Comparison of ENCODE assay signal across 11 cellular contexts in genomic region chr4:106583567-106583966, GRCh38.
DNase-seq lines count a peak whose midpoint lies in the region; ATAC-seq and TF ChIP-seq lines count a peak whose summit lies in the region.
"Had no signal": no experiment of that assay in that cellular context is flagged by ENCODE, and none has a peak within 500 bp of the region (broad histone marks: within the 10 kb centered on the region; RNA-seq: fewer than 3 reads in every experiment).

No MANE protein-coding gene starts in this region.

- peak overlapping the region in 2 of 3 experiments; percentile 55 to 73 for H3K27ac Mint-ChIP-seq in nephron
- H3K27ac Mint-ChIP-seq: activated T-cell treated with anti-CD3 and anti-CD28 coated beads, Interleukin-2, amount 50 U/mL, for 72 hours had no signal

- no peak overlapping the region for H3K4me3 ChIP-seq in colonic mucosa

- TF ChIP-seq CTCF in colonic mucosa (IDR thresholded peaks at IDR 0.05): no peak
- no peak for TF ChIP-seq CTCF in nephron (IDR thresholded peaks at IDR 0.05; ENCODE audit: unreplicated experiment in 3 of 3)

- intact Hi-C loops in colonic mucosa (cut with DNase I): no loop called here

- no peaks in the 10 kb centered on the region for H3K36me3 ChIP-seq in colonic mucosa

- H3K9me3 Mint-ChIP-seq in nephron: no peaks in the 10 kb centered on the region
- H3K9me3 Mint-ChIP-seq: activated T-cell treated with anti-CD3 and anti-CD28 coated beads, Interleukin-2, amount 50 U/mL, for 72 hours had no signal

- H3K4me1 ChIP-seq in colonic mucosa: no peaks in the 10 kb centered on the region

- H3K27ac ChIP-seq in colonic mucosa: peak overlapping the region; percentile 71

- no peak overlapping the region for H3K9ac ChIP-seq in colonic mucosa (ENCODE audit: low read depth in 2 of 2, low read length in 2 of 2)

- in situ Hi-C loops in Caki2 (cut with HindIII; ENCODE audit: low pct_unique_long_range_greater_than_20kb, low sequenced_read_pairs): no loop called here

- H3K4me1 Mint-ChIP-seq in nephron: peaks cover 28% of the 10 kb centered on the region

- no peak for ATAC-seq in GM21360 (IDR thresholded peaks at IDR 0.05; ENCODE audit: unreplicated experiment)
- ATAC-seq: activated T-cell treated with anti-CD3 and anti-CD28 coated beads, Interleukin-2, amount 50 U/mL, for 72 hours had no signal

- no peak overlapping the region for H3K4me3 Mint-ChIP-seq in nephron
- H3K4me3 Mint-ChIP-seq: activated T-cell treated with anti-CD3 and anti-CD28 coated beads, Interleukin-2, amount 50 U/mL, for 72 hours had no signal

- no peaks in the 10 kb centered on the region for H3K27me3 Mint-ChIP-seq in nephron (ENCODE audit: low read depth)

- H3K9me3 ChIP-seq in colonic mucosa: no peaks in the 10 kb centered on the region

- H3K27me3 ChIP-seq in colonic mucosa: no peaks in the 10 kb centered on the region

- DNase-seq in Caki2 (ENCODE audit: low read depth): peak; percentile 77
- DNase-seq in MV-4-11 (lab: John Stamatoyannopoulos, UW): peak; percentile 97
- no peak for DNase-seq in colonic mucosa
- no peak for DNase-seq in activated naive CD4-positive, alpha-beta T cell treated with anti-CD3 and anti-CD28 coated beads, Interleukin-2, amount 50 U/mL, for 16 hours
- no peak for DNase-seq in NCI-H1694 (lab: John Stamatoyannopoulos, UW)
- DNase-seq in mucosa of gallbladder (ENCODE audit: low spot score): no peak
- DNase-seq: activated T-cell treated with anti-CD3 and anti-CD28 coated beads, Interleukin-2, amount 50 U/mL, for 72 hours; DND-41; NCI-H146 had no signal

- no peaks in the 10 kb centered on the region for H3K36me3 Mint-ChIP-seq in nephron (ENCODE audit: low read depth)

Comparison
In these comparisons a context has a peak if more than half of its experiments do, and no peak if none do; other contexts are left out.
1. DNase-seq: peak in Caki2 (single experiment) and MV-4-11 (single experiment); none in colonic mucosa (single experiment), activated naive CD4-positive, alpha-beta T cell treated with anti-CD3 and anti-CD28 coated beads, Interleukin-2, amount 50 U/mL, for 16 hours (single experiment), NCI-H1694 (single experiment) and mucosa of gallbladder (single experiment).